9 cellular contexts compared by ENCODE assay signal in the genomic region with DNA sequence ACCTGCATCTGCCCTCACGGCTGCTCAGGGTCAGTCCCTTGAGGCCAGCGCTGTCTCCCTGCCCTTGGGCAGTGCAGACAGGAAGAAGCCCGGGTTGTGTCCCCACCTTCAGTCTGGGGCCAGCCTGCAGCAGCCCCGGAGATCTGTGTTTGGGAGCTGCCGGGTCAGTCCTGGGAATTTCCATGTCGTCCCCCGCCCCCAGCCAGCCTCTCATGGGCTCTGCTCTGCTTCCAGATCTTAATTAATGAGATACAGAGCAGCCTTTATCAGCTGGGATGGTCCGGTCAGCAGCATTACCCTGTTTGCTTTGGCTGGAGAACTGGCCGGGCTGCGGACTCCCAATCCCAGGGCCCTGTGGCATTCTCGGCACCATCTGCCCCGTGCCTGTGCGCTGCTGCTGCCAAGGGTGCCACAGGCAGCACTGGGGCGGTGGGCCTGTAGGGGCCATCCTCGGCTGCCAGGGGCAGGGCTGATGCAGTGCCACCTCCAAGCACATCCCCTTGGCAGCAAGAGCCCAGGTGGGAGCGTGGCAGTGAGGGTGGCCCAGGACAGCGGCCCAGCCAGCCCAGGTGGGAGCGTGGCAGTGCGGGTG. TPM values are rescaled to one million over a fixed set of nuclear protein-coding genes. Genes with fewer than 3 reads are reported as not detected.
DNase-seq lines count a peak whose midpoint lies in the region; ATAC-seq and TF ChIP-seq lines count a peak whose summit lies in the region.
"Had no signal": no experiment of that assay in that cellular context is flagged by ENCODE, and none has a peak within 500 bp of the region (broad histone marks: within the 10 kb centered on the region; RNA-seq: fewer than 3 reads in every experiment).

No MANE protein-coding gene starts in this region.

- intact Hi-C loops in left cardiac atrium (cut with DNase I) (no loop called here), Right ventricle myocardium inferior (cut with DNase I) (no loop called here)

- H3K4me1 ChIP-seq in muscle layer of colon (ENCODE audit: insufficient read depth, low read length) (peaks cover 48% of the 10 kb centered on the region), urinary bladder (ENCODE audit: insufficient read depth) (peaks cover 3% of the 10 kb centered on the region)

- TF ChIP-seq CTCF in epithelial cell of proximal tubule (conservative IDR thresholded peaks at IDR 0.05; ENCODE audit: low read depth, low read length), result no peak
- TF ChIP-seq CTCF in WTC11 (IDR thresholded peaks at IDR 0.05), result no peak

- no peak overlapping the region for H3K9ac ChIP-seq in muscle layer of colon (ENCODE audit: low read length)

- H3K27me3 Mint-ChIP-seq in WTC11 (ENCODE audit: low read depth), result peaks cover 4% of the 10 kb centered on the region; the same call in 1 of the 2 replicates

- CTCF ChIA-PET in WTC11 (lab: Charles Lee), result interaction anchor here (1.4 kb wide), 1 partner anchor 38 kb away, joined by 3 read pairs; no protein-coding TSS in a partner anchor

- H3K36me3 ChIP-seq in muscle layer of colon (ENCODE audit: insufficient read depth, low read length) (peaks cover 16% of the 10 kb centered on the region), urinary bladder (ENCODE audit: insufficient read depth) (no peaks in the 10 kb centered on the region)

- H3K27ac ChIP-seq in muscle layer of colon (ENCODE audit: low read depth, low read length) (peak overlapping the region; percentile 39), urinary bladder (ENCODE audit: low read depth) (peak overlapping the region; percentile 54)
- H3K27ac ChIP-seq: SK-N-MC had no signal

- peaks cover 6% of the 10 kb centered on the region for H3K36me3 Mint-ChIP-seq in WTC11

- ATAC-seq in left cardiac atrium (peak in 1 of 2 donors; percentile 54), Right ventricle myocardium inferior (no peak), WTC11 (no peak), GM18861 (IDR thresholded peaks at IDR 0.05; ENCODE audit: unreplicated experiment) (no peak)

- DNase-seq in left cardiac atrium, result peak; percentile 53
- DNase-seq in Right ventricle myocardium inferior (ENCODE audit: missing footprints), result no peak
- DNase-seq in epithelial cell of proximal tubule (ENCODE audit: low read depth), result no peak
- no peak for DNase-seq in WTC11 (ENCODE audit: low spot score)
- DNase-seq in effector CD8-positive, alpha-beta T cell (lab: John Stamatoyannopoulos, UW), result no peak

- peaks cover 12% of the 10 kb centered on the region for H3K9me3 Mint-ChIP-seq in WTC11

- peaks cover 25% of the 10 kb centered on the region for H3K4me1 Mint-ChIP-seq in WTC11

- H3K4me3 ChIP-seq in epithelial cell of proximal tubule (ENCODE audit: low read depth, low read length), result peak overlapping the region; percentile 15
- H3K4me3 ChIP-seq in muscle layer of colon (ENCODE audit: low read depth in 1 of 2, low read length in 2 of 2), result peak overlapping the region in 1 of 2 donors; percentile 64
- no peak overlapping the region for H3K4me3 ChIP-seq in urinary bladder (ENCODE audit: low read depth, low read length)
- H3K4me3 ChIP-seq: SK-N-MC had no signal

- 41% methylated on average over 19 of the region's 19 CpGs for WGBS in urinary bladder

- no peak overlapping the region for H3K27ac Mint-ChIP-seq in WTC11

- no peak overlapping the region for H3K4me3 Mint-ChIP-seq in WTC11

- no peaks in the 10 kb centered on the region for H3K9me3 ChIP-seq in muscle layer of colon (ENCODE audit: low read length)

- no peaks in the 10 kb centered on the region for H3K27me3 ChIP-seq in muscle layer of colon (ENCODE audit: control insufficient read depth in 1 of 2, insufficient read depth in 2 of 2, low read length in 2 of 2)

- POLR2A ChIA-PET in WTC11 (lab: Charles Lee), result no interaction called here

TF ChIP-seq in WTC11, 78 proteins besides CTCF, POLR2A, EP300 and RAD21 (continues in another document):
- TF ChIP-seq E2F4 (CRISPR knock-in tag; IDR thresholded peaks at IDR 0.05; ENCODE audit: borderline replicate concordance, low read depth) (no peak), NFATC4 (CRISPR knock-in tag; IDR thresholded peaks at IDR 0.05) (no peak), ZNF671 (CRISPR knock-in tag; IDR thresholded peaks at IDR 0.05) (no peak), MLX (CRISPR knock-in tag; IDR thresholded peaks at IDR 0.05) (no peak), IRF1 (CRISPR knock-in tag; IDR thresholded peaks at IDR 0.05) (no peak), CREB1 (CRISPR knock-in tag; IDR thresholded peaks at IDR 0.05) (no peak), GABPB1 (CRISPR knock-in tag; IDR thresholded peaks at IDR 0.05) (no peak), ELF4 (CRISPR knock-in tag; IDR thresholded peaks at IDR 0.05; ENCODE audit: low read depth) (no peak)
- TF ChIP-seq, protein P1, sequence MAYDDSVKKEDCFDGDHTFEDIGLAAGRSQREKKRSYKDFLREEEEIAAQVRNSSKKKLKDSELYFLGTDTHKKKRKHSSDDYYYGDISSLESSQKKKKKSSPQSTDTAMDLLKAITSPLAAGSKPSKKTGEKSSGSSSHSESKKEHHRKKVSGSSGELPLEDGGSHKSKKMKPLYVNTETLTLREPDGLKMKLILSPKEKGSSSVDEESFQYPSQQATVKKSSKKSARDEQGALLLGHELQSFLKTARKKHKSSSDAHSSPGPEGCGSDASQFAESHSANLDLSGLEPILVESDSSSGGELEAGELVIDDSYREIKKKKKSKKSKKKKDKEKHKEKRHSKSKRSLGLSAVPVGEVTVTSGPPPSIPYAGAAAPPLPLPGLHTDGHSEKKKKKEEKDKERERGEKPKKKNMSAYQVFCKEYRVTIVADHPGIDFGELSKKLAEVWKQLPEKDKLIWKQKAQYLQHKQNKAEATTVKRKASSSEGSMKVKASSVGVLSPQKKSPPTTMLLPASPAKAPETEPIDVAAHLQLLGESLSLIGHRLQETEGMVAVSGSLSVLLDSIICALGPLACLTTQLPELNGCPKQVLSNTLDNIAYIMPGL (CRISPR knock-in tag; IDR thresholded peaks at IDR 0.05), result no peak
- TF ChIP-seq, protein P2, sequence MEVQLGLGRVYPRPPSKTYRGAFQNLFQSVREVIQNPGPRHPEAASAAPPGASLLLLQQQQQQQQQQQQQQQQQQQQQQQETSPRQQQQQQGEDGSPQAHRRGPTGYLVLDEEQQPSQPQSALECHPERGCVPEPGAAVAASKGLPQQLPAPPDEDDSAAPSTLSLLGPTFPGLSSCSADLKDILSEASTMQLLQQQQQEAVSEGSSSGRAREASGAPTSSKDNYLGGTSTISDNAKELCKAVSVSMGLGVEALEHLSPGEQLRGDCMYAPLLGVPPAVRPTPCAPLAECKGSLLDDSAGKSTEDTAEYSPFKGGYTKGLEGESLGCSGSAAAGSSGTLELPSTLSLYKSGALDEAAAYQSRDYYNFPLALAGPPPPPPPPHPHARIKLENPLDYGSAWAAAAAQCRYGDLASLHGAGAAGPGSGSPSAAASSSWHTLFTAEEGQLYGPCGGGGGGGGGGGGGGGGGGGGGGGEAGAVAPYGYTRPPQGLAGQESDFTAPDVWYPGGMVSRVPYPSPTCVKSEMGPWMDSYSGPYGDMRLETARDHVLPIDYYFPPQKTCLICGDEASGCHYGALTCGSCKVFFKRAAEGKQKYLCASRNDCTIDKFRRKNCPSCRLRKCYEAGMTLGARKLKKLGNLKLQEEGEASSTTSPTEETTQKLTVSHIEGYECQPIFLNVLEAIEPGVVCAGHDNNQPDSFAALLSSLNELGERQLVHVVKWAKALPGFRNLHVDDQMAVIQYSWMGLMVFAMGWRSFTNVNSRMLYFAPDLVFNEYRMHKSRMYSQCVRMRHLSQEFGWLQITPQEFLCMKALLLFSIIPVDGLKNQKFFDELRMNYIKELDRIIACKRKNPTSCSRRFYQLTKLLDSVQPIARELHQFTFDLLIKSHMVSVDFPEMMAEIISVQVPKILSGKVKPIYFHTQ (CRISPR knock-in tag; IDR thresholded peaks at IDR 0.05), result no peak
- TF ChIP-seq, protein P3, sequence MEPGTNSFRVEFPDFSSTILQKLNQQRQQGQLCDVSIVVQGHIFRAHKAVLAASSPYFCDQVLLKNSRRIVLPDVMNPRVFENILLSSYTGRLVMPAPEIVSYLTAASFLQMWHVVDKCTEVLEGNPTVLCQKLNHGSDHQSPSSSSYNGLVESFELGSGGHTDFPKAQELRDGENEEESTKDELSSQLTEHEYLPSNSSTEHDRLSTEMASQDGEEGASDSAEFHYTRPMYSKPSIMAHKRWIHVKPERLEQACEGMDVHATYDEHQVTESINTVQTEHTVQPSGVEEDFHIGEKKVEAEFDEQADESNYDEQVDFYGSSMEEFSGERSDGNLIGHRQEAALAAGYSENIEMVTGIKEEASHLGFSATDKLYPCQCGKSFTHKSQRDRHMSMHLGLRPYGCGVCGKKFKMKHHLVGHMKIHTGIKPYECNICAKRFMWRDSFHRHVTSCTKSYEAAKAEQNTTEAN (CRISPR knock-in tag; IDR thresholded peaks at IDR 0.05), result no peak

RNA-seq across cellular contexts. Expression of gene BOK, which starts 2.4 kb away (rescaled TPM):
- 10 to 100 TPM; 20.4 to 30.2 TPM for total RNA-seq in left cardiac atrium
- 4.5 TPM for total RNA-seq in Right ventricle myocardium inferior
- 76.7 and 83.3 TPM in 2 replicates for total RNA-seq in epithelial cell of proximal tubule
- total RNA-seq in urinary bladder, result 16.7 TPM
- polyA plus RNA-seq in urinary bladder, result 95.8 TPM
- total RNA-seq in WTC11 (2021), result 35.1 to 39.4 TPM (median 37.4 TPM) in 3 replicates

RNA-seq across cellular contexts. Expression of gene STK25, which starts 52.6 kb away (rescaled TPM):
- total RNA-seq in left cardiac atrium (10 to 100 TPM; 89.2 to 94.9 TPM), Right ventricle myocardium inferior (97.4 TPM), epithelial cell of proximal tubule (256 and 264 TPM in 2 replicates), urinary bladder (102 TPM), WTC11 (2021) (214 to 232 TPM (median 222 TPM) in 3 replicates)
- 166 TPM for polyA plus RNA-seq in urinary bladder
